1 cellular context compared by ENCODE assay signal in the genomic region with DNA sequence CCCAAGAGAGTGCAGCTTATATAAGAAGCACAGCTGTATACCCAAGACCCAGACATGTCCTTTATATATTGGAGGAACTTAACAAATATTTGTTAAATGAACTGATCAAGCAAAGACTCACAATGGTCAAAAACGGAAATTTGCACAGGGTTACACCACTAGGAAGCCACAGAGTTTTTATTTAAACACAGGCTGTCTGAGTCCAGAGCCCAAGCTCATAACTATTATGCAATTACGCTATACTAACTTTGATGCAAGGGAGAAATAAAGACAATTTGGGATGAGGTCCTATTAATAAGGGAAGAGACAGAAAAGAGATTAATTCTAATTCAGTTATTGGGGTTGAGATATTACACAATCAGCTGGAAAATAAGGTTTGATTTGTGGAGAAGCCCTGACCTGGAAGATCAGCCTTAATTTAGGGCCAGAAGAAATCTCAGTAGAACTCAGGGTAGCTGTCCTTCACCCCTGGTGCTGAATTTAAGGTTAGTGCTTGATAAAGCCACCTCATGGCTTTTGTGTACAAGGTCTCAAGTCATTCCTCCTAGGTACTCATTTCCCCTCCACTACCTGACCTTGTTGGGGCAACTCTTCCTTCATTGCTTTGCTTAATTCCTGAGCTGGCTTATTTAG.
TF ChIP-seq lines count a peak whose summit lies in the region.

No MANE protein-coding gene starts in this region.

TF ChIP-seq in HepG2, 621 proteins besides CTCF, POLR2A, EP300 and RAD21 (continued from another document and continues in another):
- no peak for TF ChIP-seq THYN1 (CRISPR knock-in tag; IDR thresholded peaks at IDR 0.05; ENCODE audit: borderline replicate concordance, low read depth)
- TF ChIP-seq, protein P1, sequence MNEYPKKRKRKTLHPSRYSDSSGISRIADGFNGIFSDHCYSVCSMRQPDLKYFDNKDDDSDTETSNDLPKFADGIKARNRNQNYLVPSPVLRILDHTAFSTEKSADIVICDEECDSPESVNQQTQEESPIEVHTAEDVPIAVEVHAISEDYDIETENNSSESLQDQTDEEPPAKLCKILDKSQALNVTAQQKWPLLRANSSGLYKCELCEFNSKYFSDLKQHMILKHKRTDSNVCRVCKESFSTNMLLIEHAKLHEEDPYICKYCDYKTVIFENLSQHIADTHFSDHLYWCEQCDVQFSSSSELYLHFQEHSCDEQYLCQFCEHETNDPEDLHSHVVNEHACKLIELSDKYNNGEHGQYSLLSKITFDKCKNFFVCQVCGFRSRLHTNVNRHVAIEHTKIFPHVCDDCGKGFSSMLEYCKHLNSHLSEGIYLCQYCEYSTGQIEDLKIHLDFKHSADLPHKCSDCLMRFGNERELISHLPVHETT (CRISPR knock-in tag; conservative IDR thresholded peaks at IDR 0.05): no peak
- TF ChIP-seq, protein P2, sequence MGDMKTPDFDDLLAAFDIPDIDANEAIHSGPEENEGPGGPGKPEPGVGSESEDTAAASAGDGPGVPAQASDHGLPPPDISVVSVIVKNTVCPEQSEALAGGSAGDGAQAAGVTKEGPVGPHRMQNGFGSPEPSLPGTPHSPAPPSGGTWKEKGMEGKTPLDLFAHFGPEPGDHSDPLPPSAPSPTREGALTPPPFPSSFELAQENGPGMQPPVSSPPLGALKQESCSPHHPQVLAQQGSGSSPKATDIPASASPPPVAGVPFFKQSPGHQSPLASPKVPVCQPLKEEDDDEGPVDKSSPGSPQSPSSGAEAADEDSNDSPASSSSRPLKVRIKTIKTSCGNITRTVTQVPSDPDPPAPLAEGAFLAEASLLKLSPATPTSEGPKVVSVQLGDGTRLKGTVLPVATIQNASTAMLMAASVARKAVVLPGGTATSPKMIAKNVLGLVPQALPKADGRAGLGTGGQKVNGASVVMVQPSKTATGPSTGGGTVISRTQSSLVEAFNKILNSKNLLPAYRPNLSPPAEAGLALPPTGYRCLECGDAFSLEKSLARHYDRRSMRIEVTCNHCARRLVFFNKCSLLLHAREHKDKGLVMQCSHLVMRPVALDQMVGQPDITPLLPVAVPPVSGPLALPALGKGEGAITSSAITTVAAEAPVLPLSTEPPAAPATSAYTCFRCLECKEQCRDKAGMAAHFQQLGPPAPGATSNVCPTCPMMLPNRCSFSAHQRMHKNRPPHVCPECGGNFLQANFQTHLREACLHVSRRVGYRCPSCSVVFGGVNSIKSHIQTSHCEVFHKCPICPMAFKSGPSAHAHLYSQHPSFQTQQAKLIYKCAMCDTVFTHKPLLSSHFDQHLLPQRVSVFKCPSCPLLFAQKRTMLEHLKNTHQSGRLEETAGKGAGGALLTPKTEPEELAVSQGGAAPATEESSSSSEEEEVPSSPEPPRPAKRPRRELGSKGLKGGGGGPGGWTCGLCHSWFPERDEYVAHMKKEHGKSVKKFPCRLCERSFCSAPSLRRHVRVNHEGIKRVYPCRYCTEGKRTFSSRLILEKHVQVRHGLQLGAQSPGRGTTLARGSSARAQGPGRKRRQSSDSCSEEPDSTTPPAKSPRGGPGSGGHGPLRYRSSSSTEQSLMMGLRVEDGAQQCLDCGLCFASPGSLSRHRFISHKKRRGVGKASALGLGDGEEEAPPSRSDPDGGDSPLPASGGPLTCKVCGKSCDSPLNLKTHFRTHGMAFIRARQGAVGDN (CRISPR knock-in tag; IDR thresholded peaks at IDR 0.05): no peak
- TF ChIP-seq HES4 (CRISPR knock-in tag; IDR thresholded peaks at IDR 0.05; ENCODE audit: borderline replicate concordance): no peak
- 0 out of 2 replicates have a peak, but pooled peaks have one; percentile 38 for TF ChIP-seq GZF1 (CRISPR knock-in tag; IDR thresholded peaks at IDR 0.05)
- TF ChIP-seq HOXA7 (CRISPR knock-in tag; IDR thresholded peaks at IDR 0.05): no peak
- TF ChIP-seq ZNF143 (CRISPR knock-in tag; IDR thresholded peaks at IDR 0.05): no peak
- TF ChIP-seq, protein P3, sequence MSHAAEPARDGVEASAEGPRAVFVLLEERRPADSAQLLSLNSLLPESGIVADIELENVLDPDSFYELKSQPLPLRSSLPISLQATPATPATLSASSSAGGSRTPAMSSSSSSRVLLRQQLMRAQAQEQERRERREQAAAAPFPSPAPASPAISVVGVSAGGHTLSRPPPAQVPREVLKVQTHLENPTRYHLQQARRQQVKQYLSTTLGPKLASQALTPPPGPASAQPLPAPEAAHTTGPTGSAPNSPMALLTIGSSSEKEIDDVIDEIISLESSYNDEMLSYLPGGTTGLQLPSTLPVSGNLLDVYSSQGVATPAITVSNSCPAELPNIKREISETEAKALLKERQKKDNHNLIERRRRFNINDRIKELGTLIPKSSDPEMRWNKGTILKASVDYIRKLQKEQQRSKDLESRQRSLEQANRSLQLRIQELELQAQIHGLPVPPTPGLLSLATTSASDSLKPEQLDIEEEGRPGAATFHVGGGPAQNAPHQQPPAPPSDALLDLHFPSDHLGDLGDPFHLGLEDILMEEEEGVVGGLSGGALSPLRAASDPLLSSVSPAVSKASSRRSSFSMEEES (CRISPR knock-in tag; IDR thresholded peaks at IDR 0.05): peak; percentile 47; the same call in 1 of the 2 replicates
- peak; percentile 34; the same call in 1 of the 2 replicates for TF ChIP-seq SOX5 (CRISPR knock-in tag; IDR thresholded peaks at IDR 0.05; ENCODE audit: borderline replicate concordance)
- peak; percentile 60 for TF ChIP-seq HNF4A (CRISPR knock-in tag; IDR thresholded peaks at IDR 0.05)
- TF ChIP-seq, protein P4, sequence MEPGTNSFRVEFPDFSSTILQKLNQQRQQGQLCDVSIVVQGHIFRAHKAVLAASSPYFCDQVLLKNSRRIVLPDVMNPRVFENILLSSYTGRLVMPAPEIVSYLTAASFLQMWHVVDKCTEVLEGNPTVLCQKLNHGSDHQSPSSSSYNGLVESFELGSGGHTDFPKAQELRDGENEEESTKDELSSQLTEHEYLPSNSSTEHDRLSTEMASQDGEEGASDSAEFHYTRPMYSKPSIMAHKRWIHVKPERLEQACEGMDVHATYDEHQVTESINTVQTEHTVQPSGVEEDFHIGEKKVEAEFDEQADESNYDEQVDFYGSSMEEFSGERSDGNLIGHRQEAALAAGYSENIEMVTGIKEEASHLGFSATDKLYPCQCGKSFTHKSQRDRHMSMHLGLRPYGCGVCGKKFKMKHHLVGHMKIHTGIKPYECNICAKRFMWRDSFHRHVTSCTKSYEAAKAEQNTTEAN (CRISPR knock-in tag; conservative IDR thresholded peaks at IDR 0.05): peak; percentile 45; the same call in 1 of the 2 replicates
- no peak for TF ChIP-seq ZNF468 (CRISPR knock-in tag; IDR thresholded peaks at IDR 0.05)
- TF ChIP-seq CCDC6 (CRISPR knock-in tag; IDR thresholded peaks at IDR 0.05): no peak
- TF ChIP-seq JDP2 (CRISPR knock-in tag; IDR thresholded peaks at IDR 0.05; ENCODE audit: borderline replicate concordance): no peak
- no peak for TF ChIP-seq ZNF629 (CRISPR knock-in tag; conservative IDR thresholded peaks at IDR 0.05)
- TF ChIP-seq MED13 (CRISPR knock-in tag; IDR thresholded peaks at IDR 0.05): no peak
- no peak for TF ChIP-seq HOXA3 (CRISPR knock-in tag; IDR thresholded peaks at IDR 0.05)
- no peak for TF ChIP-seq HNRNPLL (IDR thresholded peaks at IDR 0.05; ENCODE audit: low read depth, low read length, poor library complexity, severe bottlenecking)
- TF ChIP-seq MIXL1 (CRISPR knock-in tag; IDR thresholded peaks at IDR 0.05): peak; percentile 48; the same call in 1 of the 2 replicates
- TF ChIP-seq, protein P5, sequence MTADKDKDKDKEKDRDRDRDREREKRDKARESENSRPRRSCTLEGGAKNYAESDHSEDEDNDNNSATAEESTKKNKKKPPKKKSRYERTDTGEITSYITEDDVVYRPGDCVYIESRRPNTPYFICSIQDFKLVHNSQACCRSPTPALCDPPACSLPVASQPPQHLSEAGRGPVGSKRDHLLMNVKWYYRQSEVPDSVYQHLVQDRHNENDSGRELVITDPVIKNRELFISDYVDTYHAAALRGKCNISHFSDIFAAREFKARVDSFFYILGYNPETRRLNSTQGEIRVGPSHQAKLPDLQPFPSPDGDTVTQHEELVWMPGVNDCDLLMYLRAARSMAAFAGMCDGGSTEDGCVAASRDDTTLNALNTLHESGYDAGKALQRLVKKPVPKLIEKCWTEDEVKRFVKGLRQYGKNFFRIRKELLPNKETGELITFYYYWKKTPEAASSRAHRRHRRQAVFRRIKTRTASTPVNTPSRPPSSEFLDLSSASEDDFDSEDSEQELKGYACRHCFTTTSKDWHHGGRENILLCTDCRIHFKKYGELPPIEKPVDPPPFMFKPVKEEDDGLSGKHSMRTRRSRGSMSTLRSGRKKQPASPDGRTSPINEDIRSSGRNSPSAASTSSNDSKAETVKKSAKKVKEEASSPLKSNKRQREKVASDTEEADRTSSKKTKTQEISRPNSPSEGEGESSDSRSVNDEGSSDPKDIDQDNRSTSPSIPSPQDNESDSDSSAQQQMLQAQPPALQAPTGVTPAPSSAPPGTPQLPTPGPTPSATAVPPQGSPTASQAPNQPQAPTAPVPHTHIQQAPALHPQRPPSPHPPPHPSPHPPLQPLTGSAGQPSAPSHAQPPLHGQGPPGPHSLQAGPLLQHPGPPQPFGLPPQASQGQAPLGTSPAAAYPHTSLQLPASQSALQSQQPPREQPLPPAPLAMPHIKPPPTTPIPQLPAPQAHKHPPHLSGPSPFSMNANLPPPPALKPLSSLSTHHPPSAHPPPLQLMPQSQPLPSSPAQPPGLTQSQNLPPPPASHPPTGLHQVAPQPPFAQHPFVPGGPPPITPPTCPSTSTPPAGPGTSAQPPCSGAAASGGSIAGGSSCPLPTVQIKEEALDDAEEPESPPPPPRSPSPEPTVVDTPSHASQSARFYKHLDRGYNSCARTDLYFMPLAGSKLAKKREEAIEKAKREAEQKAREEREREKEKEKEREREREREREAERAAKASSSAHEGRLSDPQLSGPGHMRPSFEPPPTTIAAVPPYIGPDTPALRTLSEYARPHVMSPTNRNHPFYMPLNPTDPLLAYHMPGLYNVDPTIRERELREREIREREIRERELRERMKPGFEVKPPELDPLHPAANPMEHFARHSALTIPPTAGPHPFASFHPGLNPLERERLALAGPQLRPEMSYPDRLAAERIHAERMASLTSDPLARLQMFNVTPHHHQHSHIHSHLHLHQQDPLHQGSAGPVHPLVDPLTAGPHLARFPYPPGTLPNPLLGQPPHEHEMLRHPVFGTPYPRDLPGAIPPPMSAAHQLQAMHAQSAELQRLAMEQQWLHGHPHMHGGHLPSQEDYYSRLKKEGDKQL (CRISPR knock-in tag; IDR thresholded peaks at IDR 0.05; ENCODE audit: low read depth): no peak
- TF ChIP-seq, protein P6, sequence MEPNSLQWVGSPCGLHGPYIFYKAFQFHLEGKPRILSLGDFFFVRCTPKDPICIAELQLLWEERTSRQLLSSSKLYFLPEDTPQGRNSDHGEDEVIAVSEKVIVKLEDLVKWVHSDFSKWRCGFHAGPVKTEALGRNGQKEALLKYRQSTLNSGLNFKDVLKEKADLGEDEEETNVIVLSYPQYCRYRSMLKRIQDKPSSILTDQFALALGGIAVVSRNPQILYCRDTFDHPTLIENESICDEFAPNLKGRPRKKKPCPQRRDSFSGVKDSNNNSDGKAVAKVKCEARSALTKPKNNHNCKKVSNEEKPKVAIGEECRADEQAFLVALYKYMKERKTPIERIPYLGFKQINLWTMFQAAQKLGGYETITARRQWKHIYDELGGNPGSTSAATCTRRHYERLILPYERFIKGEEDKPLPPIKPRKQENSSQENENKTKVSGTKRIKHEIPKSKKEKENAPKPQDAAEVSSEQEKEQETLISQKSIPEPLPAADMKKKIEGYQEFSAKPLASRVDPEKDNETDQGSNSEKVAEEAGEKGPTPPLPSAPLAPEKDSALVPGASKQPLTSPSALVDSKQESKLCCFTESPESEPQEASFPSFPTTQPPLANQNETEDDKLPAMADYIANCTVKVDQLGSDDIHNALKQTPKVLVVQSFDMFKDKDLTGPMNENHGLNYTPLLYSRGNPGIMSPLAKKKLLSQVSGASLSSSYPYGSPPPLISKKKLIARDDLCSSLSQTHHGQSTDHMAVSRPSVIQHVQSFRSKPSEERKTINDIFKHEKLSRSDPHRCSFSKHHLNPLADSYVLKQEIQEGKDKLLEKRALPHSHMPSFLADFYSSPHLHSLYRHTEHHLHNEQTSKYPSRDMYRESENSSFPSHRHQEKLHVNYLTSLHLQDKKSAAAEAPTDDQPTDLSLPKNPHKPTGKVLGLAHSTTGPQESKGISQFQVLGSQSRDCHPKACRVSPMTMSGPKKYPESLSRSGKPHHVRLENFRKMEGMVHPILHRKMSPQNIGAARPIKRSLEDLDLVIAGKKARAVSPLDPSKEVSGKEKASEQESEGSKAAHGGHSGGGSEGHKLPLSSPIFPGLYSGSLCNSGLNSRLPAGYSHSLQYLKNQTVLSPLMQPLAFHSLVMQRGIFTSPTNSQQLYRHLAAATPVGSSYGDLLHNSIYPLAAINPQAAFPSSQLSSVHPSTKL (CRISPR knock-in tag; IDR thresholded peaks at IDR 0.05): 0 out of 2 replicates have a peak, but pooled peaks have one; percentile 44
- no peak for TF ChIP-seq ZC3H13 (CRISPR knock-in tag; IDR thresholded peaks at IDR 0.05)
- no peak for TF ChIP-seq ARNT2 (CRISPR knock-in tag; IDR thresholded peaks at IDR 0.05; ENCODE audit: low read depth)
- TF ChIP-seq ZNF772 (CRISPR knock-in tag; IDR thresholded peaks at IDR 0.05): no peak
- TF ChIP-seq, protein P7, sequence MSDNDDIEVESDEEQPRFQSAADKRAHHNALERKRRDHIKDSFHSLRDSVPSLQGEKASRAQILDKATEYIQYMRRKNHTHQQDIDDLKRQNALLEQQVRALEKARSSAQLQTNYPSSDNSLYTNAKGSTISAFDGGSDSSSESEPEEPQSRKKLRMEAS (IDR thresholded peaks at IDR 0.05): no peak
- TF ChIP-seq, protein P8, sequence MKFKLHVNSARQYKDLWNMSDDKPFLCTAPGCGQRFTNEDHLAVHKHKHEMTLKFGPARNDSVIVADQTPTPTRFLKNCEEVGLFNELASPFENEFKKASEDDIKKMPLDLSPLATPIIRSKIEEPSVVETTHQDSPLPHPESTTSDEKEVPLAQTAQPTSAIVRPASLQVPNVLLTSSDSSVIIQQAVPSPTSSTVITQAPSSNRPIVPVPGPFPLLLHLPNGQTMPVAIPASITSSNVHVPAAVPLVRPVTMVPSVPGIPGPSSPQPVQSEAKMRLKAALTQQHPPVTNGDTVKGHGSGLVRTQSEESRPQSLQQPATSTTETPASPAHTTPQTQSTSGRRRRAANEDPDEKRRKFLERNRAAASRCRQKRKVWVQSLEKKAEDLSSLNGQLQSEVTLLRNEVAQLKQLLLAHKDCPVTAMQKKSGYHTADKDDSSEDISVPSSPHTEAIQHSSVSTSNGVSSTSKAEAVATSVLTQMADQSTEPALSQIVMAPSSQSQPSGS (CRISPR knock-in tag; IDR thresholded peaks at IDR 0.05): no peak
- peak; percentile 76 for TF ChIP-seq ERF (CRISPR knock-in tag; IDR thresholded peaks at IDR 0.05)
- TF ChIP-seq GATA4 (IDR thresholded peaks at IDR 0.05; ENCODE audit: borderline replicate concordance, low read depth): no peak
- TF ChIP-seq ZNF138 (CRISPR knock-in tag; IDR thresholded peaks at IDR 0.05; ENCODE audit: low read depth): no peak
- TF ChIP-seq ZNF567 (CRISPR knock-in tag; IDR thresholded peaks at IDR 0.05; ENCODE audit: borderline replicate concordance): no peak
- no peak for TF ChIP-seq XRCC5 (optimal IDR thresholded peaks at IDR 0.05; ENCODE audit: low read length)
- TF ChIP-seq ZNF264 (CRISPR knock-in tag; IDR thresholded peaks at IDR 0.05): no peak
- no peak for TF ChIP-seq ZNF720 (CRISPR knock-in tag; IDR thresholded peaks at IDR 0.05)
